8 cellular contexts compared by ENCODE assay signal in genomic region chr20:13638162-13638495, GRCh38. TPM values are rescaled to one million over a fixed set of nuclear protein-coding genes. Genes with fewer than 3 reads are reported as not detected.
DNase-seq lines count a peak whose midpoint lies in the region; TF ChIP-seq lines count a peak whose summit lies in the region.

No MANE protein-coding gene starts in this region.

- peaks cover 6% of the 10 kb centered on the region for H3K4me1 Mint-ChIP-seq in Caco-2 (ENCODE audit: low read depth, unreplicated experiment)

- TF ChIP-seq CTCF in Caco-2 (IDR thresholded peaks at IDR 0.05; ENCODE audit: insufficient read depth in 1 of 2, low read depth in 1 of 2, low read length in 1 of 2, severe bottlenecking in 1 of 2, unreplicated experiment in 1 of 2) (no peak), ascending aorta (IDR thresholded peaks at IDR 0.05) (no peak), liver (IDR thresholded peaks at IDR 0.05; ENCODE audit: low read depth, low read length, missing input control) (no peak)

- no peaks in the 10 kb centered on the region for H3K27me3 Mint-ChIP-seq in Caco-2 (ENCODE audit: insufficient read depth, unreplicated experiment)

- peak overlapping the region; percentile 86 for H3K4me3 Mint-ChIP-seq in Caco-2 (ENCODE audit: unreplicated experiment)

- intact Hi-C loops in Caco-2 (cut with micrococcal nuclease; ENCODE audit: unreplicated experiment), result loop anchor here (1.0 to 10.0 kb wide), 3 partner anchors 43 to 357 kb away; partner anchors contain the start of genes MACROD2 and SEL1L2
- intact Hi-C loops in ascending aorta (cut with DNase I), result loop anchor here (5.0 kb wide), 1 partner anchor 34 kb away; no protein-coding TSS in a partner anchor

- 3% methylated on average over 7 of the region's 7 CpGs for WGBS in liver
- 2% methylated on average over 7 of the region's 7 CpGs for WGBS in urinary bladder

- H3K27me3 ChIP-seq in Caco-2 (replicated peaks; ENCODE audit: control insufficient read depth, insufficient read depth, low read length) (no peaks in the 10 kb centered on the region), ascending aorta (no peaks in the 10 kb centered on the region), liver (ENCODE audit: control insufficient read depth in 4 of 4, insufficient read depth in 4 of 4, low read length in 3 of 4) (no peaks in the 10 kb centered on the region)

- in situ Hi-C loops in KBM-7 (cut with MboI; ENCODE audit: low pct_unique_long_range_greater_than_20kb, low sequenced_read_pairs), result no loop called here

- TF ChIP-seq RAD21 in liver (IDR thresholded peaks at IDR 0.05), result no peak

- CTCF ChIA-PET in Caco-2 (lab: Charles Lee), result interaction anchor here (0.7 kb wide), 1 partner anchor 24 kb away, joined by 3 read pairs; no protein-coding TSS in a partner anchor

- H3K36me3 ChIP-seq in Caco-2 (ENCODE audit: control insufficient read depth, insufficient read depth, low read length), result no peaks in the 10 kb centered on the region
- no peaks in the 10 kb centered on the region for H3K36me3 ChIP-seq in ascending aorta
- no peaks in the 10 kb centered on the region for H3K36me3 ChIP-seq in liver (ENCODE audit: control insufficient read depth in 4 of 4, insufficient read depth in 3 of 4, low read depth in 1 of 4, low read length in 3 of 4)
- no peaks in the 10 kb centered on the region for H3K36me3 ChIP-seq in urinary bladder (ENCODE audit: insufficient read depth)

- H3K9me3 ChIP-seq in Caco-2, result no peaks in the 10 kb centered on the region
- no peaks in the 10 kb centered on the region for H3K9me3 ChIP-seq in ascending aorta
- no peaks in the 10 kb centered on the region for H3K9me3 ChIP-seq in liver (ENCODE audit: control insufficient read depth in 4 of 4, low read length in 3 of 4)

- H3K27ac Mint-ChIP-seq in Caco-2 (ENCODE audit: unreplicated experiment), result peak overlapping the region; percentile 85

- peak in 1 of 2 experiments; percentile 42 for DNase-seq in Caco-2
- peak; percentile 28 for DNase-seq in LHCN-M2 (ENCODE audit: low read depth)
- no peak for DNase-seq in ascending aorta (ENCODE audit: low spot score in 2 of 2)
- DNase-seq in KBM-7, result no peak
- DNase-seq in NOMO-1 treated with DMSO at 0.1 percent for 48 hours (lab: John Stamatoyannopoulos, UW; ENCODE audit: unreplicated experiment), result no peak
- DNase-seq in hippocampal formation (lab: John Stamatoyannopoulos, UW), result no peak

- BruUV-seq in Caco-2 (replicated peaks; lab: Mats Ljungman, UMichigan), result no TSS peak

- peaks cover 10% of the 10 kb centered on the region; the same call in 1 of the 2 replicates for H3K4me1 ChIP-seq in Caco-2
- peaks cover 0 to 7% of the 10 kb centered on the region in 2 donors for H3K4me1 ChIP-seq in ascending aorta
- peaks cover 0 to 11% (median 5%) of the 10 kb centered on the region in 4 donors for H3K4me1 ChIP-seq in liver (ENCODE audit: control insufficient read depth in 4 of 4, insufficient read depth in 4 of 4, low read length in 3 of 4)
- no peaks in the 10 kb centered on the region for H3K4me1 ChIP-seq in urinary bladder (ENCODE audit: insufficient read depth)

- POLR2A ChIA-PET in Caco-2 (lab: Charles Lee), result interaction anchor here (0.7 kb wide), 1 partner anchor 132 kb away, joined by 3 read pairs; no protein-coding TSS in a partner anchor

- peak overlapping the region in 1 of 2 donors; percentile 82 for H3K9ac ChIP-seq in liver (ENCODE audit: low read depth in 1 of 2, low read length in 2 of 2)

- H3K27ac ChIP-seq in ascending aorta, result peak overlapping the region; percentile 74 to 77
- peak overlapping the region; percentile 66 to 82 for H3K27ac ChIP-seq in liver (ENCODE audit: low read depth in 1 of 2, low read length in 2 of 2)
- no peak overlapping the region for H3K27ac ChIP-seq in urinary bladder (ENCODE audit: low read depth)

- peaks cover 7% of the 10 kb centered on the region for H3K36me3 Mint-ChIP-seq in Caco-2 (ENCODE audit: insufficient read depth, unreplicated experiment)

- no peaks in the 10 kb centered on the region for H3K9me3 Mint-ChIP-seq in Caco-2 (ENCODE audit: unreplicated experiment)

- H3K4me3 ChIP-seq in Caco-2 (ENCODE audit: low read depth, low read length), result peak overlapping the region; percentile 84
- H3K4me3 ChIP-seq in ascending aorta, result peak overlapping the region; percentile 85
- H3K4me3 ChIP-seq in liver (ENCODE audit: low read depth in 1 of 3, low read length in 3 of 3), result peak overlapping the region; percentile 85 to 97 (median 86)
- peak overlapping the region; percentile 72 for H3K4me3 ChIP-seq in urinary bladder (ENCODE audit: low read depth, low read length)

TF ChIP-seq in liver, 16 proteins besides CTCF, POLR2A, EP300 and RAD21:
- TF ChIP-seq, protein P1, sequence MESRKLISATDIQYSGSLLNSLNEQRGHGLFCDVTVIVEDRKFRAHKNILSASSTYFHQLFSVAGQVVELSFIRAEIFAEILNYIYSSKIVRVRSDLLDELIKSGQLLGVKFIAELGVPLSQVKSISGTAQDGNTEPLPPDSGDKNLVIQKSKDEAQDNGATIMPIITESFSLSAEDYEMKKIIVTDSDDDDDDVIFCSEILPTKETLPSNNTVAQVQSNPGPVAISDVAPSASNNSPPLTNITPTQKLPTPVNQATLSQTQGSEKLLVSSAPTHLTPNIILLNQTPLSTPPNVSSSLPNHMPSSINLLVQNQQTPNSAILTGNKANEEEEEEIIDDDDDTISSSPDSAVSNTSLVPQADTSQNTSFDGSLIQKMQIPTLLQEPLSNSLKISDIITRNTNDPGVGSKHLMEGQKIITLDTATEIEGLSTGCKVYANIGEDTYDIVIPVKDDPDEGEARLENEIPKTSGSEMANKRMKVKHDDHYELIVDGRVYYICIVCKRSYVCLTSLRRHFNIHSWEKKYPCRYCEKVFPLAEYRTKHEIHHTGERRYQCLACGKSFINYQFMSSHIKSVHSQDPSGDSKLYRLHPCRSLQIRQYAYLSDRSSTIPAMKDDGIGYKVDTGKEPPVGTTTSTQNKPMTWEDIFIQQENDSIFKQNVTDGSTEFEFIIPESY (IDR thresholded peaks at IDR 0.05), result no peak
- TF ChIP-seq NR2F2 (IDR thresholded peaks at IDR 0.05) (no peak), YY1 (IDR thresholded peaks at IDR 0.05) (no peak), HNF4G (IDR thresholded peaks at IDR 0.05) (no peak), SP1 (IDR thresholded peaks at IDR 0.05) (no peak), HNF4A (conservative IDR thresholded peaks at IDR 0.05) (no peak), FOXA1 (IDR thresholded peaks at IDR 0.05) (no peak), FOXA2 (IDR thresholded peaks at IDR 0.05) (no peak), TAF1 (conservative IDR thresholded peaks at IDR 0.05) (no peak), RXRA (IDR thresholded peaks at IDR 0.05) (no peak), ATF3 (IDR thresholded peaks at IDR 0.05) (no peak), JUND (IDR thresholded peaks at IDR 0.05) (no peak), GABPA (IDR thresholded peaks at IDR 0.05 in 1 of 2, conservative IDR thresholded peaks at IDR 0.05 in 1 of 2) (no peak), EGR1 (IDR thresholded peaks at IDR 0.05; ENCODE audit: low read depth in 2 of 2) (no peak)
- TF ChIP-seq, protein P2, sequence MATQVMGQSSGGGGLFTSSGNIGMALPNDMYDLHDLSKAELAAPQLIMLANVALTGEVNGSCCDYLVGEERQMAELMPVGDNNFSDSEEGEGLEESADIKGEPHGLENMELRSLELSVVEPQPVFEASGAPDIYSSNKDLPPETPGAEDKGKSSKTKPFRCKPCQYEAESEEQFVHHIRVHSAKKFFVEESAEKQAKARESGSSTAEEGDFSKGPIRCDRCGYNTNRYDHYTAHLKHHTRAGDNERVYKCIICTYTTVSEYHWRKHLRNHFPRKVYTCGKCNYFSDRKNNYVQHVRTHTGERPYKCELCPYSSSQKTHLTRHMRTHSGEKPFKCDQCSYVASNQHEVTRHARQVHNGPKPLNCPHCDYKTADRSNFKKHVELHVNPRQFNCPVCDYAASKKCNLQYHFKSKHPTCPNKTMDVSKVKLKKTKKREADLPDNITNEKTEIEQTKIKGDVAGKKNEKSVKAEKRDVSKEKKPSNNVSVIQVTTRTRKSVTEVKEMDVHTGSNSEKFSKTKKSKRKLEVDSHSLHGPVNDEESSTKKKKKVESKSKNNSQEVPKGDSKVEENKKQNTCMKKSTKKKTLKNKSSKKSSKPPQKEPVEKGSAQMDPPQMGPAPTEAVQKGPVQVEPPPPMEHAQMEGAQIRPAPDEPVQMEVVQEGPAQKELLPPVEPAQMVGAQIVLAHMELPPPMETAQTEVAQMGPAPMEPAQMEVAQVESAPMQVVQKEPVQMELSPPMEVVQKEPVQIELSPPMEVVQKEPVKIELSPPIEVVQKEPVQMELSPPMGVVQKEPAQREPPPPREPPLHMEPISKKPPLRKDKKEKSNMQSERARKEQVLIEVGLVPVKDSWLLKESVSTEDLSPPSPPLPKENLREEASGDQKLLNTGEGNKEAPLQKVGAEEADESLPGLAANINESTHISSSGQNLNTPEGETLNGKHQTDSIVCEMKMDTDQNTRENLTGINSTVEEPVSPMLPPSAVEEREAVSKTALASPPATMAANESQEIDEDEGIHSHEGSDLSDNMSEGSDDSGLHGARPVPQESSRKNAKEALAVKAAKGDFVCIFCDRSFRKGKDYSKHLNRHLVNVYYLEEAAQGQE (IDR thresholded peaks at IDR 0.05), result no peak
- TF ChIP-seq, protein P3, sequence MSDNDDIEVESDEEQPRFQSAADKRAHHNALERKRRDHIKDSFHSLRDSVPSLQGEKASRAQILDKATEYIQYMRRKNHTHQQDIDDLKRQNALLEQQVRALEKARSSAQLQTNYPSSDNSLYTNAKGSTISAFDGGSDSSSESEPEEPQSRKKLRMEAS (IDR thresholded peaks at IDR 0.05), result no peak

RNA-seq across cellular contexts. Expression of gene TASP1, which starts 0.6 kb away (rescaled TPM):
- total RNA-seq in Caco-2 (2022), result 22.7 and 27.4 TPM in 2 replicates
- 5.6 and 6.3 TPM in 2 replicates for total RNA-seq in LHCN-M2 (2014; rRNA removed)
- polyA plus RNA-seq in LHCN-M2 (2012), result 3.2 TPM
- 17.2 TPM for total RNA-seq in ascending aorta
- 1 to 10 TPM; 5.0 to 10.0 TPM for total RNA-seq in liver
- polyA plus RNA-seq in liver, result 1 to 10 TPM; 2.5 to 4.4 TPM
- total RNA-seq in urinary bladder, result 22.4 TPM
- polyA plus RNA-seq in urinary bladder, result 11.0 TPM
